8 cellular contexts compared by ENCODE assay signal in the genomic region with DNA sequence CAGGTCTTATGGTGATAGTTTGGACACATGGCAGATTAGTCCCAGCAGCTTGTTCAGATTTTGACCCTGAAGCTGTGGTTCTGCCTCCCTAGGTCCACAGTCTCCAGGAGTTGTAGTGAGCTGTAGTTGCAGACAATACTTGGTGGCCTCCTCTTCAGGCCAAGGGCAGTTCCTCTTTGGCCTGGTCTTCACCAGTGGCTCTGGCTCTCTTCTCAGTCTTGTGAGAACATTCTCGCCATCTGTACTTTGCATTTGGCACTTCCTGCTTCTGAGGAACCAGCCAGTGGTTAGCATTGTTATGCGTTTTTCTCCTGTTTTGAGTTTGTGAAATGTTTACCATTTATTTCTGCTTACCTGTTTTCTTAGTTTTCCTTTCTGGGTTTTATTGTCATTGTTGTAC. TPM values are rescaled to one million over a fixed set of nuclear protein-coding genes. Genes with fewer than 3 reads are reported as not detected.
DNase-seq lines count a peak whose midpoint lies in the region; ATAC-seq, FAIRE-seq and TF ChIP-seq lines count a peak whose summit lies in the region.

No MANE protein-coding gene starts in this region.

- TF ChIP-seq POLR2A in K562 (conservative IDR thresholded peaks at IDR 0.05), result no peak

- peak; percentile 91 for ATAC-seq in GM19395 (IDR thresholded peaks at IDR 0.05; ENCODE audit: unreplicated experiment)
- peak; percentile 88 for ATAC-seq in HG03175 (IDR thresholded peaks at IDR 0.05; ENCODE audit: unreplicated experiment)
- ATAC-seq in K562, result no peak

- TF ChIP-seq CTCF in K562 (IDR thresholded peaks at IDR 0.05 in 2 of 3, conservative IDR thresholded peaks at IDR 0.05 in 1 of 3; ENCODE audit: insufficient read depth in 2 of 3, low read depth in 1 of 3, low read length in 3 of 3), result no peak

- no peak overlapping the region for H3K4me3 ChIP-seq in BLaER1 treated with 17β-estradiol and CSF1 and Interleukin-3, amounts not matched to agents 10 nM and 100 nM
- H3K4me3 ChIP-seq in K562, result no peak overlapping the region

- no peak for TF ChIP-seq RAD21 in K562 (CRISPR knock-in tag; conservative IDR thresholded peaks at IDR 0.05 in 1 of 2, IDR thresholded peaks at IDR 0.05 in 1 of 2)

- H3K79me2 ChIP-seq in K562 (ENCODE audit: control insufficient read depth, insufficient read depth, low read length), result no peaks in the 10 kb centered on the region

- CTCF ChIA-PET in K562 (lab: Yijun Ruan, JAX; ENCODE audit: low intra/inter-chr PET ratio), result no interaction called here

- intact Hi-C loops in K562 (cut with micrococcal nuclease), result no loop called here

- H3K4me2 ChIP-seq in BLaER1 treated with 17β-estradiol and CSF1 and Interleukin-3, amounts not matched to agents 10 nM and 100 nM, result peak overlapping the region in 6 of 11 experiments; percentile 5 to 74 (median 30); a peak in 7 of 22 replicates
- no peak overlapping the region for H3K4me2 ChIP-seq in K562 (ENCODE audit: insufficient read depth, low read length)

- H4K20me1 ChIP-seq in BLaER1 treated with 17β-estradiol and CSF1 and Interleukin-3, amounts not matched to agents 10 nM and 100 nM, result no peaks in the 10 kb centered on the region
- H4K20me1 ChIP-seq in K562 (replicated peaks; ENCODE audit: control insufficient read depth, insufficient read depth, low read length), result no peaks in the 10 kb centered on the region

- in situ Hi-C loops in K562 (cut with MboI), result no loop called here

- no peak overlapping the region for H3K9ac ChIP-seq in BLaER1 treated with 17β-estradiol and CSF1 and Interleukin-3, amounts not matched to agents 10 nM and 100 nM
- no peak overlapping the region for H3K9ac ChIP-seq in K562 (ENCODE audit: insufficient read depth in 1 of 2, low read depth in 2 of 2, low read length in 2 of 2)

- DNase-seq in K562 (ENCODE audit: extremely low read depth in 1 of 4, low spot score in 3 of 4) (no peak), NK-92 (lab: John Stamatoyannopoulos, UW; ENCODE audit: unreplicated experiment) (no peak), DMS 273 (lab: John Stamatoyannopoulos, UW; ENCODE audit: unreplicated experiment) (no peak), DMS53 (lab: John Stamatoyannopoulos, UW) (no peak)
- DNase-seq in activated CD4-positive, CD25-positive, alpha-beta regulatory T cell treated with anti-CD3 and anti-CD28 coated beads, Interleukin-2, amount 50 U/mL, for 72 hours, result no peak

- FAIRE-seq in K562 (lab: Jason Lieb, UNC), result no peak

- TF ChIP-seq EP300 in K562 (IDR thresholded peaks at IDR 0.05; ENCODE audit: low read length), result no peak

- no peak overlapping the region for H2AFZ ChIP-seq in K562 (ENCODE audit: low read depth, low read length)

- H3K9me1 ChIP-seq in K562 (ENCODE audit: control insufficient read depth, insufficient read depth, low read length), result no peaks in the 10 kb centered on the region

- peaks cover 0 to 36% (median 10%) of the 10 kb centered on the region in 10 experiments; a peak in 11 of 20 replicates for H3K4me1 ChIP-seq in BLaER1 treated with 17β-estradiol and CSF1 and Interleukin-3, amounts not matched to agents 10 nM and 100 nM
- no peaks in the 10 kb centered on the region; a peak in 2 of 5 replicates for H3K4me1 ChIP-seq in K562 (replicated peaks in 1 of 2; ENCODE audit: control insufficient read depth in 2 of 2, insufficient read depth in 2 of 2, low read length in 2 of 2)

- POLR2A ChIA-PET in K562 (lab: Yijun Ruan, JAX), result interaction anchor here (0.7 kb wide), 1 partner anchor 39 kb away, joined by 3 read pairs; no protein-coding TSS in a partner anchor

- no TSS peak for BruUV-seq in K562 (replicated peaks; lab: Mats Ljungman, UMichigan)

- no peaks in the 10 kb centered on the region for H3K9me3 ChIP-seq in BLaER1 treated with 17β-estradiol and CSF1 and Interleukin-3, amounts not matched to agents 10 nM and 100 nM (replicated peaks in 1 of 11)
- H3K9me3 ChIP-seq in K562 (replicated peaks; ENCODE audit: control insufficient read depth, insufficient read depth, low read depth, low read length), result no peaks in the 10 kb centered on the region

- no peaks in the 10 kb centered on the region for H3K27me3 ChIP-seq in BLaER1 treated with 17β-estradiol and CSF1 and Interleukin-3, amounts not matched to agents 10 nM and 100 nM
- H3K27me3 ChIP-seq in K562 (ENCODE audit: control insufficient read depth in 2 of 2, insufficient read depth in 2 of 2, low read length in 2 of 2), result no peaks in the 10 kb centered on the region

- no peaks in the 10 kb centered on the region for H3K36me3 ChIP-seq in BLaER1 treated with 17β-estradiol and CSF1 and Interleukin-3, amounts not matched to agents 10 nM and 100 nM
- H3K36me3 ChIP-seq in K562 (ENCODE audit: control insufficient read depth, insufficient read depth, low read length), result no peaks in the 10 kb centered on the region

- peak overlapping the region in 2 of 11 experiments; percentile 15 to 40; a peak in 2 of 22 replicates for H3K27ac ChIP-seq in BLaER1 treated with 17β-estradiol and CSF1 and Interleukin-3, amounts not matched to agents 10 nM and 100 nM
- H3K27ac ChIP-seq in K562 (ENCODE audit: extremely low read depth, low read depth, low read length), result no peak overlapping the region

- 36% methylated on average over 2 of the region's 2 CpGs for WGBS in K562 (ENCODE audit: insufficient coverage, low coverage, missing lambda C conversion rate)

TF ChIP-seq in K562, 482 proteins besides CTCF, POLR2A, EP300 and RAD21:
- TF ChIP-seq BRD9 (IDR thresholded peaks at IDR 0.05; ENCODE audit: low read depth, partially characterized antibody) (no peak), SPI1 (IDR thresholded peaks at IDR 0.05; ENCODE audit: borderline replicate concordance, low read depth, low read length) (peak; percentile 45; the same call in 1 of the 2 replicates), TFAM (CRISPR knock-in tag; conservative IDR thresholded peaks at IDR 0.05) (no peak), HNRNPUL1 (IDR thresholded peaks at IDR 0.05; ENCODE audit: low read length) (no peak), POLR2AphosphoS5 (IDR thresholded peaks at IDR 0.05; ENCODE audit: control insufficient read depth, insufficient read depth, low read depth, low read length) (no peak), FOXP1 (CRISPR knock-in tag; IDR thresholded peaks at IDR 0.05) (no peak), ZNF263 (CRISPR knock-in tag; IDR thresholded peaks at IDR 0.05; ENCODE audit: borderline replicate concordance) (no peak), RBM39 (optimal IDR thresholded peaks at IDR 0.05; ENCODE audit: low read depth, low read length) (no peak)

RNA-seq across cellular contexts. Expression of a gene that starts 40.7 kb away (rescaled TPM):
- total RNA-seq in K562 (2011; cell fraction: chromatin; rRNA removed; ENCODE audit: low replicate concordance), result 20.8 and 54.4 TPM in 2 replicates
- 10.3 and 13.6 TPM in 2 replicates for total RNA-seq in K562 (2011; cell fraction: nucleolus; rRNA removed)
- 24.3 and 47.7 TPM in 2 replicates for total RNA-seq in K562 (2011; cell fraction: nucleoplasm; rRNA removed)
- total RNA-seq in K562 (2014; rRNA removed), result 6.6 and 8.1 TPM in 2 replicates
- 11.2 and 13.8 TPM in 2 replicates for total RNA-seq in K562 (2014; rRNA removed; fragmentation: Illumina TruSeq; extraction: Trizol)
- total RNA-seq in K562 (2015; rRNA removed; fragmentation: Illumina TruSeq; extraction: Trizol), result 8.1 and 10.6 TPM in 2 replicates
- 10.5 and 14.1 TPM in 2 replicates for total RNA-seq in K562 (2021)
- polyA plus RNA-seq in K562 (2011; rRNA removed), result 7.7 and 9.7 TPM in 2 replicates
- 3.0 and 3.8 TPM in 2 replicates for polyA plus RNA-seq in K562 (2011; cell fraction: cytosol; rRNA removed)
- 7.1 and 7.2 TPM in 2 replicates for polyA plus RNA-seq in K562 (2011; cell fraction: nucleus; rRNA removed)
- 9.1 and 10.5 TPM in 2 replicates for polyA plus RNA-seq in K562 (2012)
- polyA plus RNA-seq in K562 (2014; fragmentation: Illumina TruSeq; extraction: Trizol), result 9.4 and 10.2 TPM in 2 replicates
- polyA plus RNA-seq in K562 (2014; fragmentation: Nextera tagmentation; extraction: Ambion mirVana), result 1 to 10 TPM; 5.2 to 5.5 TPM
- polyA plus RNA-seq in K562 (2014; rRNA removed), result 11.1 and 11.3 TPM in 2 replicates
- polyA minus RNA-seq in K562 (2011; rRNA and poly(A)+ RNA removed), result 28.1 and 28.7 TPM in 2 replicates
- 3.8 and 5.3 TPM in 2 replicates for polyA minus RNA-seq in K562 (2011; cell fraction: cytosol; rRNA and poly(A)+ RNA removed)
- polyA minus RNA-seq in K562 (2011; cell fraction: nucleus; rRNA and poly(A)+ RNA removed), result 10.4 and 15.6 TPM in 2 replicates
